ENCODE assay signal across 23 cellular contexts in the genomic region with DNA sequence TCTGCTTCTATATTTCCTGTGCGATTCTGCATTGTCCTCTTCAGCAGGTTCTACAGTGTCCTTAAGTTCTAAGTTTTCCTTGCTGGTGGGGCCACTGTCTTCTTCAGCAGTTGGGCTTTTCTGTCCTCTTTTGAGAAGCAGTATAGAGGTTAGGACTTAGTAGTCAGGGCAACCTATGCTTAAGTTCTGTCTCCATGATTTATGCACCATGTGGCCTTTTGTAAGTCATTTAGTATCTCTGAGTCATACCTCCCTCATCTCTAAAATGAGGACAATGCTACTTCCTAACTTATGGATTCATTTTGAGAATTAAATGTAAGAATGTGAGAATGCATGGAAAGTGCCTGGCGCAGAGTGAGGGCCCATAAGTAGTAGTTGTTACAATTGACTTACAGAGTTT. TPM values are rescaled to one million over a fixed set of nuclear protein-coding genes. Genes with fewer than 3 reads are reported as not detected.
DNase-seq lines count a peak whose midpoint lies in the region; ATAC-seq and TF ChIP-seq lines count a peak whose summit lies in the region.
"Had no signal": no experiment of that assay in that cellular context is flagged by ENCODE, and none has a peak within 500 bp of the region (broad histone marks: within the 10 kb centered on the region; RNA-seq: fewer than 3 reads in every experiment).

No MANE protein-coding gene starts in this region.

- no peaks in the 10 kb centered on the region for H3K36me3 ChIP-seq in GM23338 (ENCODE audit: insufficient read depth)
- H3K36me3 ChIP-seq: BLaER1 treated with 17β-estradiol and CSF1 and Interleukin-3, amounts not matched to agents 10 nM and 100 nM had no signal

- H3K4me1 ChIP-seq in GM23338 (ENCODE audit: insufficient read depth) = no peaks in the 10 kb centered on the region
- H3K4me1 ChIP-seq: A549 had no signal

- no peak overlapping the region for H3K27ac Mint-ChIP-seq in activated CD4-positive, alpha-beta T cell treated with anti-CD3 and anti-CD28 coated beads for 36 hours
- no peak overlapping the region for H3K27ac Mint-ChIP-seq in GM23338
- H3K27ac Mint-ChIP-seq in activated T-helper 2 cell treated with anti-CD3 and anti-CD28 coated beads, Interferon-gamma antibody, Interleukin-2, Interleukin-4, amounts not matched to agents 10 μg/mL and 5 μg/mL and 100 μg/mL, durations not matched to agents 14 hours and 24 hours and 36 hours = no peak overlapping the region
- no peak overlapping the region for H3K27ac Mint-ChIP-seq in WTC11
- H3K27ac Mint-ChIP-seq: CD4-positive, alpha-beta T cell; IgD-negative memory B cell had no signal

- TF ChIP-seq CTCF in GM23338 (conservative IDR thresholded peaks at IDR 0.05; ENCODE audit: low read depth in 2 of 2) = no peak
- TF ChIP-seq CTCF in fibroblast of mammary gland (conservative IDR thresholded peaks at IDR 0.05; ENCODE audit: control insufficient read depth, insufficient read depth, low read depth, low read length) = no peak
- TF ChIP-seq CTCF in WTC11 (IDR thresholded peaks at IDR 0.05) = no peak

- CTCF ChIA-PET in activated CD4-positive, alpha-beta T cell treated with anti-CD3 and anti-CD28 coated beads for 36 hours (lab: Charles Lee) = interaction anchor here (0.6 kb wide), 1 partner anchor 159 kb away, joined by 3 read pairs; no protein-coding TSS in a partner anchor
- CTCF ChIA-PET in WTC11 (lab: Charles Lee) = interaction anchor here (1.6 kb wide), 1 partner anchor 20 kb away, joined by 4 read pairs; no protein-coding TSS in a partner anchor

- H3K4me3 Mint-ChIP-seq in activated CD4-positive, alpha-beta T cell treated with anti-CD3 and anti-CD28 coated beads for 36 hours = no peak overlapping the region
- no peak overlapping the region for H3K4me3 Mint-ChIP-seq in GM23338
- H3K4me3 Mint-ChIP-seq in activated T-helper 2 cell treated with anti-CD3 and anti-CD28 coated beads, Interferon-gamma antibody, Interleukin-2, Interleukin-4, amounts not matched to agents 10 μg/mL and 5 μg/mL and 100 μg/mL, durations not matched to agents 14 hours and 24 hours and 36 hours (ENCODE audit: low read depth) = no peak overlapping the region
- no peak overlapping the region for H3K4me3 Mint-ChIP-seq in WTC11
- H3K4me3 Mint-ChIP-seq: CD4-positive, alpha-beta T cell; IgD-negative memory B cell had no signal

- no peaks in the 10 kb centered on the region for H3K36me3 Mint-ChIP-seq in activated CD4-positive, alpha-beta T cell treated with anti-CD3 and anti-CD28 coated beads for 36 hours (ENCODE audit: low read depth)
- H3K36me3 Mint-ChIP-seq in GM23338 (ENCODE audit: low read depth) (no peaks in the 10 kb centered on the region), WTC11 (no peaks in the 10 kb centered on the region)
- H3K36me3 Mint-ChIP-seq in activated T-helper 2 cell treated with anti-CD3 and anti-CD28 coated beads, Interferon-gamma antibody, Interleukin-2, Interleukin-4, amounts not matched to agents 10 μg/mL and 5 μg/mL and 100 μg/mL, durations not matched to agents 14 hours and 24 hours and 36 hours (ENCODE audit: low read depth) = no peaks in the 10 kb centered on the region
- H3K36me3 Mint-ChIP-seq: IgD-negative memory B cell had no signal

- ATAC-seq in activated CD4-positive, alpha-beta T cell treated with anti-CD3 and anti-CD28 coated beads for 36 hours = peak; percentile 33
- no peak for ATAC-seq in GM23338
- no peak for ATAC-seq in WTC11
- ATAC-seq: A549, Panc1 had no signal

- H3K79me2 ChIP-seq in GM23338 (replicated peaks; ENCODE audit: insufficient read depth) = no peaks in the 10 kb centered on the region

- POLR2A ChIA-PET in activated CD4-positive, alpha-beta T cell treated with anti-CD3 and anti-CD28 coated beads for 36 hours (lab: Charles Lee) = no interaction called here
- POLR2A ChIA-PET in WTC11 (lab: Charles Lee) = no interaction called here

- H3K4me2 ChIP-seq in GM23338 = no peak overlapping the region
- H3K4me2 ChIP-seq: A549; BLaER1 treated with 17β-estradiol and CSF1 and Interleukin-3, amounts not matched to agents 10 nM and 100 nM; KMS-11 had no signal

- no peaks in the 10 kb centered on the region for H3K4me1 Mint-ChIP-seq in activated CD4-positive, alpha-beta T cell treated with anti-CD3 and anti-CD28 coated beads for 36 hours
- H3K4me1 Mint-ChIP-seq in GM23338 (peaks cover 2% of the 10 kb centered on the region; the same call in 1 of the 3 replicates), WTC11 (no peaks in the 10 kb centered on the region)
- no peaks in the 10 kb centered on the region for H3K4me1 Mint-ChIP-seq in activated T-helper 2 cell treated with anti-CD3 and anti-CD28 coated beads, Interferon-gamma antibody, Interleukin-2, Interleukin-4, amounts not matched to agents 10 μg/mL and 5 μg/mL and 100 μg/mL, durations not matched to agents 14 hours and 24 hours and 36 hours (ENCODE audit: low read depth)
- H3K4me1 Mint-ChIP-seq: IgD-negative memory B cell had no signal

- H3F3A ChIP-seq in GM23338 (replicated peaks; ENCODE audit: low read depth) = no peaks in the 10 kb centered on the region

- H4K20me1 ChIP-seq in GM23338 (replicated peaks; ENCODE audit: insufficient read depth) = no peaks in the 10 kb centered on the region
- H4K20me1 ChIP-seq: BLaER1 treated with 17β-estradiol and CSF1 and Interleukin-3, amounts not matched to agents 10 nM and 100 nM had no signal

- no peaks in the 10 kb centered on the region for H3K27me3 ChIP-seq in GM23338 (ENCODE audit: insufficient read depth)
- H3K27me3 ChIP-seq: BLaER1 treated with 17β-estradiol and CSF1 and Interleukin-3, amounts not matched to agents 10 nM and 100 nM had no signal

- H2AFZ ChIP-seq in GM23338 = peak overlapping the region; percentile 82; the same call in 1 of the 2 replicates

- no peak overlapping the region for H3K27ac ChIP-seq in GM23338 (ENCODE audit: low read depth)
- H3K27ac ChIP-seq: A549; BLaER1 treated with 17β-estradiol and CSF1 and Interleukin-3, amounts not matched to agents 10 nM and 100 nM; HL-60; KMS-11 had no signal

- DNase-seq in activated CD4-positive, alpha-beta T cell treated with anti-CD3 and anti-CD28 coated beads for 36 hours = no peak
- DNase-seq in activated CD4-positive, alpha-beta T cell treated with anti-CD3 and anti-CD28 coated beads, Interleukin-2, amount 50 U/mL, for 1 hour = no peak
- no peak for DNase-seq in GM23338 (ENCODE audit: low spot score)
- peak; percentile 70 for DNase-seq in NCI-H69 (lab: John Stamatoyannopoulos, UW)
- DNase-seq in fibroblast of mammary gland (ENCODE audit: low read depth) = peak; percentile 31
- no peak for DNase-seq in activated T-helper 2 cell treated with anti-CD3 and anti-CD28 coated beads, Interferon-gamma antibody, Interleukin-2, Interleukin-4, amounts not matched to agents 10 μg/mL and 5 μg/mL and 100 μg/mL, durations not matched to agents 14 hours and 24 hours and 36 hours (ENCODE audit: low spot score)
- no peak for DNase-seq in WTC11 (ENCODE audit: low spot score)
- DNase-seq: AML-193; CD4-positive, alpha-beta T cell; NCI-H1105 treated with DMSO at 0.1 percent for 48 hours; NCI-H146; NCI-H1930; NCI-H2107; NCI-H524; NCI-H82; NK-92 treated with Interleukin-12 subunit alpha and Interleukin-12 subunit beta, amount 100 ng/mL, for 24 hours; SHP77 treated with DMSO at 0.1 percent for 48 hours had no signal

- H3K4me3 ChIP-seq in GM23338 (no peak overlapping the region), fibroblast of mammary gland (ENCODE audit: control insufficient read depth, low read depth, low read length) (no peak overlapping the region)
- H3K4me3 ChIP-seq: A549; BLaER1 treated with 17β-estradiol and CSF1 and Interleukin-3, amounts not matched to agents 10 nM and 100 nM had no signal

- H3K9me3 Mint-ChIP-seq in activated CD4-positive, alpha-beta T cell treated with anti-CD3 and anti-CD28 coated beads for 36 hours (ENCODE audit: low read depth) = no peaks in the 10 kb centered on the region
- H3K9me3 Mint-ChIP-seq in GM23338 (no peaks in the 10 kb centered on the region), WTC11 (no peaks in the 10 kb centered on the region)
- H3K9me3 Mint-ChIP-seq in activated T-helper 2 cell treated with anti-CD3 and anti-CD28 coated beads, Interferon-gamma antibody, Interleukin-2, Interleukin-4, amounts not matched to agents 10 μg/mL and 5 μg/mL and 100 μg/mL, durations not matched to agents 14 hours and 24 hours and 36 hours = no peaks in the 10 kb centered on the region
- H3K9me3 Mint-ChIP-seq: CD4-positive, alpha-beta T cell; IgD-negative memory B cell had no signal

- peaks cover 13% of the 10 kb centered on the region for H3K27me3 Mint-ChIP-seq in activated CD4-positive, alpha-beta T cell treated with anti-CD3 and anti-CD28 coated beads for 36 hours
- H3K27me3 Mint-ChIP-seq in GM23338 (ENCODE audit: insufficient read depth, low read depth, poor library complexity) = no peaks in the 10 kb centered on the region
- H3K27me3 Mint-ChIP-seq in activated T-helper 2 cell treated with anti-CD3 and anti-CD28 coated beads, Interferon-gamma antibody, Interleukin-2, Interleukin-4, amounts not matched to agents 10 μg/mL and 5 μg/mL and 100 μg/mL, durations not matched to agents 14 hours and 24 hours and 36 hours (ENCODE audit: low read depth) = no peaks in the 10 kb centered on the region
- no peaks in the 10 kb centered on the region for H3K27me3 Mint-ChIP-seq in WTC11 (ENCODE audit: low read depth)

- no peaks in the 10 kb centered on the region for H3K9me2 ChIP-seq in GM23338 (ENCODE audit: insufficient read depth)

- intact Hi-C loops in activated CD4-positive, alpha-beta T cell treated with anti-CD3 and anti-CD28 coated beads for 36 hours (cut with DNase I, micrococcal nuclease) = no loop called here
- intact Hi-C loops in activated T-helper 2 cell treated with anti-CD3 and anti-CD28 coated beads, Interferon-gamma antibody, Interleukin-2, Interleukin-4, amounts not matched to agents 10 μg/mL and 5 μg/mL and 100 μg/mL, durations not matched to agents 14 hours and 24 hours and 36 hours (cut with micrococcal nuclease) = no loop called here

TF ChIP-seq in GM23338, 12 proteins besides CTCF, POLR2A, EP300 and RAD21 (continues in another document):
- TF ChIP-seq EZH2 (IDR thresholded peaks at IDR 0.05; ENCODE audit: low read depth, unreplicated experiment) = no peak
- TF ChIP-seq JUNB (IDR thresholded peaks at IDR 0.05; ENCODE audit: unreplicated experiment) = no peak
- TF ChIP-seq ZNF331 (CRISPR knock-in tag; IDR thresholded peaks at IDR 0.05; ENCODE audit: low read depth) = no peak

TF ChIP-seq in WTC11, 78 proteins besides CTCF, POLR2A, EP300 and RAD21 (continues in another document):
- TF ChIP-seq SMAD4 (CRISPR knock-in tag; IDR thresholded peaks at IDR 0.05) = no peak

RNA-seq across cellular contexts. Expression of a gene that starts 46.8 kb away (rescaled TPM):
- total RNA-seq in activated CD4-positive, alpha-beta T cell treated with anti-CD3 and anti-CD28 coated beads for 36 hours = not detected
- total RNA-seq in GM23338 (2014; rRNA removed; shearing (Covaris generic)) = 0.03 and 0.23 TPM in 2 replicates
- 0.03 and 0.05 TPM in 2 replicates for polyA plus RNA-seq in GM23338 (2016; fragmentation: Nextera tagmentation; extraction: Ambion mirVana)
- total RNA-seq in activated T-helper 2 cell treated with anti-CD3 and anti-CD28 coated beads, Interferon-gamma antibody, Interleukin-2, Interleukin-4, amounts not matched to agents 10 μg/mL and 5 μg/mL and 100 μg/mL, durations not matched to agents 14 hours and 24 hours and 36 hours = not detected in 2 replicates
- total RNA-seq in WTC11 (2021) = 0.02 to 0.07 TPM in 2 of 3 replicates, not detected in the other
- polyA plus RNA-seq: A549, IgD-negative memory B cell had no signal

Comparison
In these comparisons a context has a peak if more than half of its experiments do, and no peak if none do; other contexts are left out.
1. DNase-seq: peak in NCI-H69 (single experiment) and fibroblast of mammary gland (single experiment); none in activated CD4-positive, alpha-beta T cell treated with anti-CD3 and anti-CD28 coated beads for 36 hours (single experiment), activated CD4-positive, alpha-beta T cell treated with anti-CD3 and anti-CD28 coated beads, Interleukin-2, amount 50 U/mL, for 1 hour (single experiment), GM23338 (single experiment), activated T-helper 2 cell treated with anti-CD3 and anti-CD28 coated beads, Interferon-gamma antibody, Interleukin-2, Interleukin-4, amounts not matched to agents 10 μg/mL and 5 μg/mL and 100 μg/mL, durations not matched to agents 14 hours and 24 hours and 36 hours (single experiment) and WTC11 (single experiment).